Comparison of ENCODE assay signal across 8 cellular contexts in the genomic region with DNA sequence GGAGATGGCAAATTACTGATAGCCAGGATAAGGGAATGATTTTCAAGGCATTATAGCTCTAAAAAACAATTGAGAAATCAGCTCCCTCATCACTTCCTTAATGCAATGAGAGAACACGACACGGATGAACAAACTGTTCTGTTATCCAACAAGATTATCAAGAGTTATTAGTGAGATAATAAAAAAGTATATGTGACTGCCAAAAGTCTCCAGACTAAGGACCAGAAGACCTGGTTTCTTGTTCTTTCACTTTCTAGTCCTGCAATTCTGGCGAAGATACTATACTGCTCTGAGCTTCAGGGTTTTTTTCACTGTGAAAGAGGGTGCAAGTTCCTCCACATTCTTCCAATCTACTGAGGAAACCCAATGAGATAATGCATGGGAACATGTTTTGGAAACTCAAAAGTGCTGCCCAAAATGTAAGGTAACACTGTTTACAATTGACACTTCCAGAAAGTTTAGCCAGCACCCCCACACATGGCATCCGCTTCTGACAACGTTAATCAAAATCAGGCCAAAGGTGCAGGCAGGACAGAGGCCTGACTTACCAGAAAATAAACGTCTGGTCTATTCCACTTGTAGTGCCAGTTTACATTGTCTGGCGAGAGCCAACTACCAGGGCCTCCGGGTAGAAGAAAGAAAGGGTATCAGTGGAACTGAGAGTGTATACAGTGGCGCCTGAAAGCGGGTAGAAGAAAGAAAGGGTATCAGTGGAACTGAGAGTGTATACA. TPM values are rescaled to one million over a fixed set of nuclear protein-coding genes. Genes with fewer than 3 reads are reported as not detected.
DNase-seq lines count a peak whose midpoint lies in the region; ATAC-seq and TF ChIP-seq lines count a peak whose summit lies in the region.

No MANE protein-coding gene starts in this region.

- TF ChIP-seq POLR2A in vagina (IDR thresholded peaks at IDR 0.05): no peak

- H3K27me3 ChIP-seq in heart right ventricle: no peaks in the 10 kb centered on the region
- H3K27me3 ChIP-seq in mesendoderm (ENCODE audit: insufficient read depth, low read length, poor library complexity): no peaks in the 10 kb centered on the region
- no peaks in the 10 kb centered on the region for H3K27me3 ChIP-seq in vagina

- no peaks in the 10 kb centered on the region for H3K79me1 ChIP-seq in mesendoderm (ENCODE audit: low read length)

- no peaks in the 10 kb centered on the region for H3K9me3 Mint-ChIP-seq in activated naive CD8-positive, alpha-beta T cell treated with anti-CD3 and anti-CD28 coated beads, Interleukin-2, amount 50 U/mL, for 24 hours

- H3K9me3 ChIP-seq in heart right ventricle (no peaks in the 10 kb centered on the region), vagina (no peaks in the 10 kb centered on the region)

- no peak overlapping the region for H2AK5ac ChIP-seq in mesendoderm (ENCODE audit: low read length)

- peak overlapping the region; percentile 63 for H3K27ac Mint-ChIP-seq in activated naive CD8-positive, alpha-beta T cell treated with anti-CD3 and anti-CD28 coated beads, Interleukin-2, amount 50 U/mL, for 24 hours

- no peak overlapping the region for H2BK5ac ChIP-seq in mesendoderm (ENCODE audit: low read length)

- H3K79me2 ChIP-seq in mesendoderm (ENCODE audit: control insufficient read depth, insufficient read depth, low read length): no peaks in the 10 kb centered on the region

- H3K18ac ChIP-seq in mesendoderm (ENCODE audit: low read length): no peak overlapping the region

- intact Hi-C loops in heart right ventricle (cut with DNase I): loop anchor here in 2 of 10 donors (10.0 kb wide), 3 partner anchors 66 to 116 kb away; no protein-coding TSS in a partner anchor
- intact Hi-C loops in cardiac septum (cut with DNase I): no loop called here
- intact Hi-C loops in vagina (cut with DNase I): no loop called here

- TF ChIP-seq CTCF in heart right ventricle (IDR thresholded peaks at IDR 0.05) (no peak), vagina (IDR thresholded peaks at IDR 0.05) (no peak)

- peaks cover 13% of the 10 kb centered on the region for H3K36me3 Mint-ChIP-seq in activated naive CD8-positive, alpha-beta T cell treated with anti-CD3 and anti-CD28 coated beads, Interleukin-2, amount 50 U/mL, for 24 hours (ENCODE audit: low read depth)

- no peak overlapping the region for H2BK120ac ChIP-seq in mesendoderm (ENCODE audit: low read depth, low read length)

- H3K36me3 ChIP-seq in heart right ventricle (peaks cover 0 to 27% (median 0%) of the 10 kb centered on the region in 9 donors), mesendoderm (ENCODE audit: control insufficient read depth, insufficient read depth, low read length) (no peaks in the 10 kb centered on the region), vagina (peaks cover 0 to 3% of the 10 kb centered on the region in 2 donors)

- peak overlapping the region; percentile 91 for H3K4me3 Mint-ChIP-seq in activated naive CD8-positive, alpha-beta T cell treated with anti-CD3 and anti-CD28 coated beads, Interleukin-2, amount 50 U/mL, for 24 hours

- peak overlapping the region; percentile 17 for H3K56ac ChIP-seq in mesendoderm (ENCODE audit: low read length)

- H3K4me1 ChIP-seq in heart right ventricle: peaks cover 0 to 29% (median 13%) of the 10 kb centered on the region in 9 donors
- no peaks in the 10 kb centered on the region for H3K4me1 ChIP-seq in mesendoderm (ENCODE audit: control insufficient read depth, low read depth, low read length)
- peaks cover 27% of the 10 kb centered on the region for H3K4me1 ChIP-seq in vagina

- H3K27ac ChIP-seq in heart right ventricle (peak overlapping the region in 6 of 10 donors; percentile 80 to 91 (median 88)), mesendoderm (ENCODE audit: low read depth, low read length) (no peak overlapping the region), vagina (peak overlapping the region; percentile 21)

- H2BK15ac ChIP-seq in mesendoderm (replicated peaks; ENCODE audit: low read depth): no peak overlapping the region

- peak in 1 of 2 donors; percentile 5 for DNase-seq in heart right ventricle
- no peak for DNase-seq in cardiac septum (ENCODE audit: low spot score)
- no peak for DNase-seq in activated naive CD8-positive, alpha-beta T cell treated with anti-CD3 and anti-CD28 coated beads, Interleukin-2, amount 50 U/mL, for 24 hours
- no peak for DNase-seq in mesendoderm
- DNase-seq in vagina (ENCODE audit: extremely low spot score in 2 of 2): no peak
- DNase-seq in ecto neural progenitor cell (ENCODE audit: low spot score): no peak
- DNase-seq in NCI-H128 (lab: John Stamatoyannopoulos, UW; ENCODE audit: unreplicated experiment): no peak

- H3K4me2 ChIP-seq in mesendoderm (ENCODE audit: low read length): no peak overlapping the region

- H3K4me1 Mint-ChIP-seq in activated naive CD8-positive, alpha-beta T cell treated with anti-CD3 and anti-CD28 coated beads, Interleukin-2, amount 50 U/mL, for 24 hours: peaks cover 30% of the 10 kb centered on the region

- H4K5ac ChIP-seq in mesendoderm (ENCODE audit: low read length): no peak overlapping the region

- H3K9ac ChIP-seq in mesendoderm (ENCODE audit: low read length): peak overlapping the region; percentile 39

- H3K23ac ChIP-seq in mesendoderm (ENCODE audit: low read length): no peak overlapping the region

- peak overlapping the region in 8 of 10 donors; percentile 60 to 73 (median 66) for H3K4me3 ChIP-seq in heart right ventricle
- H3K4me3 ChIP-seq in mesendoderm (ENCODE audit: low read length): no peak overlapping the region
- H3K4me3 ChIP-seq in vagina: peak overlapping the region; percentile 36 to 57

- H4K8ac ChIP-seq in mesendoderm (ENCODE audit: low read depth, low read length): no peak overlapping the region

- no peak overlapping the region for H3K4ac ChIP-seq in mesendoderm (ENCODE audit: low read depth, low read length)

- WGBS in heart right ventricle, 2 donors: 27 to 29% methylated on average over 8 to 9 of the region's 10 CpGs
- WGBS in mesendoderm (ENCODE audit: extremely low coverage, insufficient coverage, low lambda C conversion rate): no CpG with 5 or more reads among the region's 10 CpGs

- H3K27me3 Mint-ChIP-seq in activated naive CD8-positive, alpha-beta T cell treated with anti-CD3 and anti-CD28 coated beads, Interleukin-2, amount 50 U/mL, for 24 hours: no peaks in the 10 kb centered on the region

- peak in 2 of 8 donors; percentile 9 to 26 for ATAC-seq in heart right ventricle
- ATAC-seq in activated naive CD8-positive, alpha-beta T cell treated with anti-CD3 and anti-CD28 coated beads, Interleukin-2, amount 50 U/mL, for 24 hours: no peak
- no peak for ATAC-seq in GM21529 (IDR thresholded peaks at IDR 0.05; ENCODE audit: unreplicated experiment)

RNA-seq across cellular contexts. Expression of a gene that starts 35.6 kb away (rescaled TPM):
- 100 to 1,000 TPM in 8 of 10 donors, 10 to 100 TPM in 2; 89.0 to 136 (median 124) TPM for total RNA-seq in heart right ventricle
- polyA plus RNA-seq in heart right ventricle: 100 to 1,000 TPM in 1 of 2 donors, 10 to 100 TPM in 1; 42.4 to 116 TPM
- total RNA-seq in cardiac septum: 90.1 TPM
- 13.2 TPM for polyA plus RNA-seq in mesendoderm (2013, experiment 1 of 2)
- polyA plus RNA-seq in mesendoderm (2013, experiment 2 of 2): 13.6 TPM
- total RNA-seq in vagina: 115 TPM
